Comparison of ENCODE assay signal across 8 cellular contexts in the genomic region with DNA sequence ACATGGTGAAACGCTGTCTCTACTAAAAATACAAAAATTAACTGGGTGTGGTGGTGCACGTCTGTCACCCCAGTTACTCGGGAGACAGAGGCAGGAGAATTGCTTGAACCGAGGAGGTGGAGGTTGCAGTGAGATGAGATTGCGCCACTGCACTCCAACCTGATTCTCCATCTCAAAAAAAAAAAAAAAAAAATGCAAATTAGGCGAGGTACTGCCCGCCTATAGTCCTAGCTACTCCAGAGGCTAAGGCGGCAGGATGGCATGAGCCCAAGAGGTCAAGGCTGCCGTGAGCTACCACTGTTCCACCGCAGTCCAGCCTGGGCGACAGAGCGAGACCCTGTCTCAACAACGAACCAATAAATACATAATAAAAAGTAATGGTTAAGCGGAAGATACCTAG. TPM values are rescaled to one million over a fixed set of nuclear protein-coding genes. Genes with fewer than 3 reads are reported as not detected.
DNase-seq lines count a peak whose midpoint lies in the region; ATAC-seq, FAIRE-seq and TF ChIP-seq lines count a peak whose summit lies in the region.

No MANE protein-coding gene starts in this region.

- FAIRE-seq in K562 (lab: Jason Lieb, UNC) (no peak), GM12892 (lab: Jason Lieb, UNC) (no peak)

- no TSS peak for BruUV-seq in IMR-90 (replicated peaks; lab: Mats Ljungman, UMichigan)
- BruUV-seq in K562 (replicated peaks; lab: Mats Ljungman, UMichigan), result no TSS peak

- H3K14ac ChIP-seq in IMR-90 (replicated peaks; ENCODE audit: low read depth, low read length), result peak overlapping the region; percentile 98; the same call in 1 of the 2 replicates

- DNase-seq in IMR-90 (no peak), K562 (ENCODE audit: extremely low read depth in 1 of 4, low spot score in 3 of 4) (peak in 1 of 4 experiments; percentile 69), mucosa of descending colon (peak; percentile 52 to 68 (median 59)), GM19238 (ENCODE audit: insufficient read length, low spot score) (no peak), GM12892 (ENCODE audit: insufficient read length) (no peak)

- peaks cover 2 to 20% of the 10 kb centered on the region in 2 experiments; a peak in 3 of 4 replicates for H3K79me1 ChIP-seq in IMR-90 (ENCODE audit: low read depth in 1 of 2, low read length in 2 of 2)

- peak overlapping the region; percentile 95 for H2AK5ac ChIP-seq in IMR-90 (ENCODE audit: low read depth, low read length)

- no CpG with 5 or more reads among the region's 14 CpGs for WGBS in IMR-90 (ENCODE audit: extremely low coverage in 2 of 2, insufficient read length in 1 of 2), 2 experiments
- 7% methylated on average over 14 of the region's 14 CpGs for WGBS in K562 (ENCODE audit: insufficient coverage, low coverage, missing lambda C conversion rate)

- H3K36me3 ChIP-seq in IMR-90 (ENCODE audit: control insufficient read depth, insufficient read depth, low read length) (peaks cover 2% of the 10 kb centered on the region; the same call in 1 of the 2 replicates), K562 (ENCODE audit: control insufficient read depth, insufficient read depth, low read length) (peaks cover 26% of the 10 kb centered on the region), mucosa of descending colon (ENCODE audit: low read depth) (no peaks in the 10 kb centered on the region)

- TF ChIP-seq POLR2A in IMR-90 (IDR thresholded peaks at IDR 0.05; ENCODE audit: low read depth, low read length), result no peak
- no peak for TF ChIP-seq POLR2A in K562 (conservative IDR thresholded peaks at IDR 0.05)
- TF ChIP-seq POLR2A in GM12892 (IDR thresholded peaks at IDR 0.05; ENCODE audit: low read depth, low read length), result no peak

- H2AK9ac ChIP-seq in IMR-90 (replicated peaks; ENCODE audit: low read depth, low read length, poor library complexity), result no peak overlapping the region

- no peak overlapping the region for H2BK20ac ChIP-seq in IMR-90 (ENCODE audit: low read depth, low read length)

- peak overlapping the region; percentile 98 for H3K4ac ChIP-seq in IMR-90 (ENCODE audit: low read depth, low read length)

- H3K18ac ChIP-seq in IMR-90 (ENCODE audit: low read depth, low read length), result no peak overlapping the region

- no peaks in the 10 kb centered on the region for H3K27me3 ChIP-seq in IMR-90 (ENCODE audit: control insufficient read depth, insufficient read depth, low read length)
- no peaks in the 10 kb centered on the region for H3K27me3 ChIP-seq in K562 (ENCODE audit: control insufficient read depth in 2 of 2, insufficient read depth in 2 of 2, low read length in 2 of 2)

- H3K9me1 ChIP-seq in IMR-90 (ENCODE audit: insufficient read depth, low read length) (peaks cover 9% of the 10 kb centered on the region; the same call in 1 of the 2 replicates), K562 (ENCODE audit: control insufficient read depth, insufficient read depth, low read length) (no peaks in the 10 kb centered on the region)

- dilution Hi-C loops in IMR-90 (cut with HindIII; ENCODE audit: low sequenced_read_pairs, unreplicated experiment), result no loop called here

- in situ Hi-C loops in IMR-90 (cut with MboI; ENCODE audit: low sequenced_read_pairs), result no loop called here
- in situ Hi-C loops in K562 (cut with MboI), result no loop called here

- H3K4me3 ChIP-seq in IMR-90 (ENCODE audit: insufficient read depth, low read depth, low read length) (no peak overlapping the region), K562 (peak overlapping the region; percentile 79), mucosa of descending colon (no peak overlapping the region)

- peak overlapping the region; percentile 97 to 98 for H4K8ac ChIP-seq in IMR-90 (ENCODE audit: low read depth in 2 of 2, low read length in 2 of 2)

- H3K4me1 ChIP-seq in IMR-90 (ENCODE audit: control insufficient read depth, insufficient read depth, low read length) (peaks cover 7% of the 10 kb centered on the region; the same call in 1 of the 2 replicates), K562 (replicated peaks in 1 of 2; ENCODE audit: control insufficient read depth in 2 of 2, insufficient read depth in 2 of 2, low read length in 2 of 2) (peaks cover 24 to 29% of the 10 kb centered on the region in 2 experiments; a peak in 4 of 5 replicates), mucosa of descending colon (ENCODE audit: low read depth) (peaks cover 36% of the 10 kb centered on the region)

- TF ChIP-seq RAD21 in IMR-90 (IDR thresholded peaks at IDR 0.05; ENCODE audit: low read length), result no peak
- no peak for TF ChIP-seq RAD21 in K562 (CRISPR knock-in tag; conservative IDR thresholded peaks at IDR 0.05 in 1 of 2, IDR thresholded peaks at IDR 0.05 in 1 of 2)

- H2BK120ac ChIP-seq in IMR-90 (ENCODE audit: low read depth, low read length), result no peak overlapping the region

- TF ChIP-seq EP300 in K562 (IDR thresholded peaks at IDR 0.05; ENCODE audit: low read length), result no peak

- H3K79me2 ChIP-seq in K562 (ENCODE audit: control insufficient read depth, insufficient read depth, low read length), result peaks cover 50% of the 10 kb centered on the region

- peak overlapping the region; percentile 98 for H3K23ac ChIP-seq in IMR-90 (ENCODE audit: low read depth, low read length)

- peak overlapping the region; percentile 87; the same call in 1 of the 2 replicates for H3K56ac ChIP-seq in IMR-90 (ENCODE audit: extremely low read depth, insufficient read depth, low read length)

- intact Hi-C loops in IMR-90 (cut with micrococcal nuclease) (no loop called here), K562 (cut with micrococcal nuclease) (loop anchor here (5.0 kb wide), 1 partner anchor 91 kb away; a partner anchor contains a TSS), mucosa of descending colon (cut with DNase I, micrococcal nuclease) (no loop called here)

- H3K9ac ChIP-seq in IMR-90 (ENCODE audit: low read depth, low read length) (peak overlapping the region; percentile 90), K562 (ENCODE audit: insufficient read depth in 1 of 2, low read depth in 2 of 2, low read length in 2 of 2) (peak overlapping the region; percentile 93 to 98)

- POLR2A ChIA-PET in IMR-90 (lab: Charles Lee; ENCODE audit: unreplicated experiment), result interaction anchor here (1.1 kb wide), 1 partner anchor 75 kb away, joined by 3 read pairs; no protein-coding TSS in a partner anchor
- POLR2A ChIA-PET in K562 (lab: Yijun Ruan, JAX), result interaction anchor here (0.6 to 8.8 kb wide), 5 partner anchors 8 to 59 kb away, joined by 4 to 86 read pairs (median 7); no protein-coding TSS in a partner anchor

- H2BK15ac ChIP-seq in IMR-90 (ENCODE audit: low read depth, low read length), result 0 out of 3 replicates have a peak overlapping the region, but pooled peaks have one; percentile 28

- no peak overlapping the region for H2AFZ ChIP-seq in IMR-90 (replicated peaks; ENCODE audit: low read length, poor library complexity)
- H2AFZ ChIP-seq in K562 (ENCODE audit: low read depth, low read length), result peak overlapping the region; percentile 85

- H3K4me2 ChIP-seq in IMR-90 (ENCODE audit: low read depth, low read length) (peak overlapping the region; percentile 93), K562 (ENCODE audit: insufficient read depth, low read length) (peak overlapping the region; percentile 96)

- H3K27ac ChIP-seq in C4-2B (peak overlapping the region; percentile 95), IMR-90 (ENCODE audit: insufficient read depth, low read length) (no peak overlapping the region; the same call in 1 of the 2 replicates), K562 (ENCODE audit: extremely low read depth, low read depth, low read length) (peak overlapping the region; percentile 91)

- ATAC-seq in IMR-90 (ENCODE audit: low read depth) (no peak), K562 (peak; percentile 52), mucosa of descending colon (peak; percentile 44), GM18519 (IDR thresholded peaks at IDR 0.05; ENCODE audit: low FRiP score, unreplicated experiment) (no peak), HG02642 (IDR thresholded peaks at IDR 0.05; ENCODE audit: poor library complexity, unreplicated experiment) (no peak)

- H4K20me1 ChIP-seq in IMR-90 (ENCODE audit: insufficient read depth, low read length) (peaks cover 33% of the 10 kb centered on the region), K562 (replicated peaks; ENCODE audit: control insufficient read depth, insufficient read depth, low read length) (peaks cover 23% of the 10 kb centered on the region)

- H3K9me3 ChIP-seq in IMR-90 (ENCODE audit: control insufficient read depth, insufficient read depth, low read length), result no peaks in the 10 kb centered on the region
- H3K9me3 ChIP-seq in K562 (replicated peaks; ENCODE audit: control insufficient read depth, insufficient read depth, low read depth, low read length), result no peaks in the 10 kb centered on the region
- H3K9me3 ChIP-seq in mucosa of descending colon, result no peaks in the 10 kb centered on the region

- CTCF ChIA-PET in IMR-90 (lab: Yijun Ruan, JAX), result interaction anchor here (0.6 kb wide), 1 partner anchor 188 kb away, joined by 3 read pairs; no protein-coding TSS in a partner anchor
- CTCF ChIA-PET in K562 (lab: Yijun Ruan, JAX; ENCODE audit: low intra/inter-chr PET ratio), result no interaction called here

- peak overlapping the region; percentile 83 for H2BK5ac ChIP-seq in IMR-90 (ENCODE audit: low read depth, low read length, poor library complexity, severe bottlenecking)

- TF ChIP-seq CTCF in C4-2B (conservative IDR thresholded peaks at IDR 0.05) (no peak), IMR-90 (conservative IDR thresholded peaks at IDR 0.05; ENCODE audit: low read depth, low read length) (no peak), K562 (IDR thresholded peaks at IDR 0.05 in 2 of 3, conservative IDR thresholded peaks at IDR 0.05 in 1 of 3; ENCODE audit: insufficient read depth in 2 of 3, low read depth in 1 of 3, low read length in 3 of 3) (no peak), mucosa of descending colon (IDR thresholded peaks at IDR 0.05) (no peak)

- peak overlapping the region; percentile 83; the same call in 1 of the 2 replicates for H4K91ac ChIP-seq in IMR-90 (ENCODE audit: insufficient read depth, low read depth, low read length)

- peak overlapping the region; percentile 92 for H4K5ac ChIP-seq in IMR-90 (ENCODE audit: low read depth, low read length)

RNA-seq across cellular contexts. Expression of a gene that starts 1.1 kb away (rescaled TPM):
- 241 and 269 TPM in 2 replicates for total RNA-seq in IMR-90 (2012; rRNA removed)
- 292 and 321 TPM in 2 replicates for polyA plus RNA-seq in IMR-90 (2012; rRNA removed)
- polyA plus RNA-seq in IMR-90 (2012; cell fraction: cytosol; rRNA removed), result 244 and 296 TPM in 2 replicates
- polyA plus RNA-seq in IMR-90 (2012; cell fraction: nucleus; rRNA removed; ENCODE audit: low replicate concordance), result 160 and 211 TPM in 2 replicates
- total RNA-seq in K562 (2011; cell fraction: chromatin; rRNA removed; ENCODE audit: low replicate concordance), result 135 and 180 TPM in 2 replicates
- total RNA-seq in K562 (2011; cell fraction: nucleolus; rRNA removed), result 102 and 103 TPM in 2 replicates
- 156 and 188 TPM in 2 replicates for total RNA-seq in K562 (2011; cell fraction: nucleoplasm; rRNA removed)
- 315 and 338 TPM in 2 replicates for total RNA-seq in K562 (2014; rRNA removed)
- total RNA-seq in K562 (2014; rRNA removed; fragmentation: Illumina TruSeq; extraction: Trizol), result 262 and 319 TPM in 2 replicates
- 350 and 354 TPM in 2 replicates for total RNA-seq in K562 (2015; rRNA removed; fragmentation: Illumina TruSeq; extraction: Trizol)
- 408 and 416 TPM in 2 replicates for total RNA-seq in K562 (2021)
- polyA plus RNA-seq in K562 (2011; rRNA removed), result 346 and 435 TPM in 2 replicates
- 391 and 403 TPM in 2 replicates for polyA plus RNA-seq in K562 (2011; cell fraction: cytosol; rRNA removed)
- 160 and 185 TPM in 2 replicates for polyA plus RNA-seq in K562 (2011; cell fraction: nucleus; rRNA removed)
- polyA plus RNA-seq in K562 (2012), result 372 and 407 TPM in 2 replicates
- 319 and 334 TPM in 2 replicates for polyA plus RNA-seq in K562 (2014; fragmentation: Illumina TruSeq; extraction: Trizol)
- 10 to 100 TPM; 11.0 to 15.9 TPM for polyA plus RNA-seq in K562 (2014; fragmentation: Nextera tagmentation; extraction: Ambion mirVana)
- polyA plus RNA-seq in K562 (2014; rRNA removed), result 369 and 425 TPM in 2 replicates
- 295 and 304 TPM in 2 replicates for polyA minus RNA-seq in K562 (2011; rRNA and poly(A)+ RNA removed)
- polyA minus RNA-seq in K562 (2011; cell fraction: cytosol; rRNA and poly(A)+ RNA removed), result 159 and 193 TPM in 2 replicates
- 95.7 and 151 TPM in 2 replicates for polyA minus RNA-seq in K562 (2011; cell fraction: nucleus; rRNA and poly(A)+ RNA removed)
- total RNA-seq in mucosa of descending colon, result 100 to 1,000 TPM; 231 to 278 (median 274) TPM
- polyA plus RNA-seq in GM12892 (2012; ENCODE audit: missing spikeins), result 222 TPM

RNA-seq across cellular contexts. Expression of a gene that starts 36.7 kb away (rescaled TPM):
- under 0.01 and 0.36 TPM in 2 replicates for total RNA-seq in IMR-90 (2012; rRNA removed)
- 0.50 and 0.77 TPM in 2 replicates for polyA plus RNA-seq in IMR-90 (2012; rRNA removed)
- 0.41 and 0.60 TPM in 2 replicates for polyA plus RNA-seq in IMR-90 (2012; cell fraction: cytosol; rRNA removed)
- 3.3 and 4.1 TPM in 2 replicates for polyA plus RNA-seq in IMR-90 (2012; cell fraction: nucleus; rRNA removed; ENCODE audit: low replicate concordance)
- total RNA-seq in K562 (2011; cell fraction: chromatin; rRNA removed; ENCODE audit: low replicate concordance), result 1.1 and 2.4 TPM in 2 replicates
- total RNA-seq in K562 (2011; cell fraction: nucleolus; rRNA removed), result 0.39 and 1.8 TPM in 2 replicates
- total RNA-seq in K562 (2011; cell fraction: nucleoplasm; rRNA removed), result 1.1 and 1.5 TPM in 2 replicates
- total RNA-seq in K562 (2014; rRNA removed), result 0.29 and 0.45 TPM in 2 replicates
- 0.15 TPM in 1 of 2 replicates, not detected in the other for total RNA-seq in K562 (2014; rRNA removed; fragmentation: Illumina TruSeq; extraction: Trizol)
- total RNA-seq in K562 (2015; rRNA removed; fragmentation: Illumina TruSeq; extraction: Trizol), result 0.11 and 0.23 TPM in 2 replicates
- total RNA-seq in K562 (2021), result 0.29 and 0.58 TPM in 2 replicates
- 0.24 and 0.65 TPM in 2 replicates for polyA plus RNA-seq in K562 (2011; rRNA removed)
- 0.19 and 0.57 TPM in 2 replicates for polyA plus RNA-seq in K562 (2011; cell fraction: cytosol; rRNA removed)
- 0.18 and 0.64 TPM in 2 replicates for polyA plus RNA-seq in K562 (2011; cell fraction: nucleus; rRNA removed)
- 0.68 and 0.76 TPM in 2 replicates for polyA plus RNA-seq in K562 (2012)
- 0.40 and 0.47 TPM in 2 replicates for polyA plus RNA-seq in K562 (2014; fragmentation: Illumina TruSeq; extraction: Trizol)
- polyA plus RNA-seq in K562 (2014; fragmentation: Nextera tagmentation; extraction: Ambion mirVana), result under 1 TPM; 0.24 to 0.25 TPM
- polyA plus RNA-seq in K562 (2014; rRNA removed), result 0.24 and 0.78 TPM in 2 replicates
- 0.53 TPM in 1 of 2 replicates, not detected in the other for polyA minus RNA-seq in K562 (2011; rRNA and poly(A)+ RNA removed)
- not detected in 2 replicates for polyA minus RNA-seq in K562 (2011; cell fraction: cytosol; rRNA and poly(A)+ RNA removed)
- polyA minus RNA-seq in K562 (2011; cell fraction: nucleus; rRNA and poly(A)+ RNA removed), result 0.54 TPM in 1 of 2 replicates, not detected in the other
- total RNA-seq in mucosa of descending colon, result 1 to 10 TPM; 3.1 to 8.1 (median 6.9) TPM
- 160 TPM for polyA plus RNA-seq in GM12892 (2012; ENCODE audit: missing spikeins)

Comparison
In these comparisons a context has a peak if more than half of its experiments do, and no peak if none do; other contexts are left out.
1. ATAC-seq: peak in K562 (single experiment) and mucosa of descending colon (single experiment); none in IMR-90 (single experiment), GM18519 (single experiment) and HG02642 (single experiment).
2. DNase-seq: peak in mucosa of descending colon (3 of 3); none in IMR-90 (single experiment), GM19238 (single experiment) and GM12892 (single experiment).